Comparison of ENCODE assay signal across 31 cellular contexts in the genomic region with DNA sequence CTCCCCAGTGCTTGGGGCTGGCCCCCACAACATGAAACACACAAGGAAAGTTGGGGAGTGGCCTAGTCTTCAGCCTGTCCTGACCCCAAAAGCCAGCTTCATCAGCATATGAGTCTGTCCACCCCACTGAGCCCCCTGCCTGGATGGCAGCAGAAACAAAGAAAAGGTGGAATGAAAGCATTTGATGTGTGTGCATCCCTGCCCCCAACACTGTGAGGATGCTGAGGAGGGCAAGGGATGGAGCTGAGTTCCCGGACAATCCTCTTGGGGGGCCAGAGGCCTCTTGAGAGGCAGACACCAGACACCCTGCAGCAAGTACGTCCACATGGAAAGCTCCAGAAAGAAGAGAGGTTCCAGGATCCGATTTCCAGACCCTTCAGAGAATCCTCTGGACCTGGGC.
"Had no signal": no experiment of that assay in that cellular context is flagged by ENCODE, and none has a peak within 500 bp of the region (broad histone marks: within the 10 kb centered on the region; RNA-seq: fewer than 3 reads in every experiment).

No MANE protein-coding gene starts in this region.

- H3K4me1 ChIP-seq: esophagus muscularis mucosa, foreskin keratinocyte, gastrocnemius medialis had no signal

- H3K4me1 Mint-ChIP-seq: activated B cell treated with CpG ODN at 0.5 μM for 24 hours had no signal

- H3K36me3 Mint-ChIP-seq: activated naive CD8-positive, alpha-beta T cell had no signal

- DNase-seq: activated B cell treated with CpG ODN at 0.5 μM for 24 hours; activated CD4-positive, alpha-beta T cell treated with anti-CD3 and anti-CD28 coated beads for 48 hours; activated CD4-positive, alpha-beta T cell treated with anti-CD3 and anti-CD28 coated beads, Interleukin-2, amount 50 U/mL, for 1 hour; activated CD4-positive, alpha-beta T cell treated with anti-CD3 and anti-CD28 coated beads, Interleukin-2, amount 50 U/mL, for 48 hours; activated CD8-positive, alpha-beta memory T cell treated with anti-CD3 and anti-CD28 coated beads for 24 hours; activated CD8-positive, alpha-beta T cell treated with anti-CD3 and anti-CD28 coated beads for 36 hours; activated effector memory CD4-positive, alpha-beta T cell treated with Interleukin-2 at 50 U/mL for 16 hours; activated gamma-delta T cell treated with Interleukin-2 at 50 U/mL for 16 hours; activated naive CD4-positive, alpha-beta T cell treated with anti-CD3 and anti-CD28 coated beads, Interleukin-2, amount 50 U/mL, for 16 hours; activated naive CD4-positive, alpha-beta T cell treated with Interleukin-2 at 50 U/mL for 16 hours; activated T-cell treated with anti-CD3 and anti-CD28 coated beads, Interleukin-2, amount 50 U/mL, for 4 hours; amniotic stem cell; anterior cingulate cortex; brain microvascular endothelial cell; caudate nucleus; cortex of kidney; dermis blood vessel endothelial cell; effector CD4-positive, alpha-beta T cell; effector memory CD8-positive, alpha-beta T cell; erythroblast; foreskin keratinocyte; gastrocnemius medialis; glutamatergic neuron; T-helper 2 cell had no signal

- H3K27me3 ChIP-seq: brain microvascular endothelial cell, foreskin keratinocyte had no signal

- H3K9me3 ChIP-seq: esophagus muscularis mucosa, gastrocnemius medialis had no signal

- H3K9me3 Mint-ChIP-seq: activated B cell treated with CpG ODN at 0.5 μM for 24 hours; activated CD8-positive, alpha-beta T cell treated with anti-CD3 and anti-CD28 coated beads for 36 hours; activated T-cell treated with anti-CD3 and anti-CD28 coated beads, Interleukin-2, amount 50 U/mL, for 4 hours; activated T-helper 17 cell treated with anti-CD3 and anti-CD28 coated beads, Interleukin-2, amount 50 U/mL, for 72 hours; effector memory CD8-positive, alpha-beta T cell had no signal

- H3K27ac ChIP-seq: brain microvascular endothelial cell, esophagus muscularis mucosa, foreskin keratinocyte, gastrocnemius medialis, VCaP had no signal

- FAIRE-seq: astrocyte, colon had no signal

- H3K36me3 ChIP-seq: brain microvascular endothelial cell, esophagus muscularis mucosa, gastrocnemius medialis had no signal

- H3K27ac Mint-ChIP-seq: activated B cell treated with CpG ODN at 0.5 μM for 24 hours; activated CD8-positive, alpha-beta T cell treated with anti-CD3 and anti-CD28 coated beads for 36 hours; activated naive CD8-positive, alpha-beta T cell; activated T-helper 17 cell treated with anti-CD3 and anti-CD28 coated beads, Interleukin-2, amount 50 U/mL, for 72 hours; effector memory CD8-positive, alpha-beta T cell had no signal

- ATAC-seq: activated CD4-positive, CD25-positive, alpha-beta regulatory T cell treated with anti-CD3 and anti-CD28 coated beads, Interleukin-2, amount 50 U/mL, for 24 hours; activated CD8-positive, alpha-beta T cell treated with anti-CD3 and anti-CD28 coated beads for 36 hours; activated T-cell treated with anti-CD3 and anti-CD28 coated beads, Interleukin-2, amount 50 U/mL, for 4 hours; activated T-helper 17 cell treated with anti-CD3 and anti-CD28 coated beads, Interleukin-2, amount 50 U/mL, for 72 hours; effector memory CD8-positive, alpha-beta T cell; foreskin keratinocyte; gastrocnemius medialis had no signal

- H3K27me3 Mint-ChIP-seq: activated B cell treated with CpG ODN at 0.5 μM for 24 hours; activated CD8-positive, alpha-beta T cell treated with anti-CD3 and anti-CD28 coated beads for 36 hours; activated naive CD8-positive, alpha-beta T cell had no signal

- H3K4me3 ChIP-seq: esophagus muscularis mucosa, gastrocnemius medialis had no signal

- H3K4me3 Mint-ChIP-seq: activated B cell treated with CpG ODN at 0.5 μM for 24 hours; activated CD8-positive, alpha-beta T cell treated with anti-CD3 and anti-CD28 coated beads for 36 hours; activated naive CD8-positive, alpha-beta T cell; activated T-cell treated with anti-CD3 and anti-CD28 coated beads, Interleukin-2, amount 50 U/mL, for 4 hours; activated T-helper 17 cell treated with anti-CD3 and anti-CD28 coated beads, Interleukin-2, amount 50 U/mL, for 72 hours; effector memory CD8-positive, alpha-beta T cell had no signal
